ENCODE assay signal across 9 cellular contexts in the genomic region with DNA sequence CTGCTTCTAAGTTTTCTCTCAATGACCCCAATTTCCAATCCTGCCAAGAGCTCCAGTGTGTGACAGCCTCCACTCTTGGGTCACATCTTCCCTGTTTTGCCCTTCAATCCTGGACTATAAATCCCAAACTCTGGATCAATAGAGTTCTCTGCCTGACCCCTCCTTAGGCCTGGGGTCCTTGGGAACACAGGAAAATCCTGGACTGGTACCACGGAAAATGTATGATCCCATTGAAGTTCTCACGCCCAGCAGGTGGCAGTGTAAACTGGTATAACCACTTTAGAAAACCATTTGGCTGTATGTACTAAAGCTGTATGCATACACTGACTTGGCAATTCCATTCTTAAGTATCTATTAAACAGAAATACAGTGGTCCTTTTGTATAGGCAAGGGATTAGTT.
A peak's percentile ranks its signal among the peaks of the same experiment; 100 is the strongest.
DNase-seq lines count a peak whose midpoint lies in the region; ATAC-seq, FAIRE-seq and TF ChIP-seq lines count a peak whose summit lies in the region.
"Had no signal": no experiment of that assay in that cellular context is flagged by ENCODE, and none has a peak within 500 bp of the region (broad histone marks: within the 10 kb centered on the region; RNA-seq: fewer than 3 reads in every experiment).

No MANE protein-coding gene starts in this region.

- no peak overlapping the region for H3K4me2 ChIP-seq in OCI-LY3 (ENCODE audit: low read length)

- POLR2A ChIA-PET in AG04450 (lab: Yijun Ruan, JAX) = no interaction called here

- H3K9me3 ChIP-seq in AG04450 (ENCODE audit: control insufficient read depth, insufficient read depth, low read length) (no peaks in the 10 kb centered on the region), OCI-LY3 (ENCODE audit: insufficient read depth, low read length) (no peaks in the 10 kb centered on the region)

- FAIRE-seq in frontal cortex (lab: Jason Lieb, UNC) = no peak

- no peak for ATAC-seq in HG03378 (IDR thresholded peaks at IDR 0.05; ENCODE audit: unreplicated experiment)

- 0 out of 2 replicates have a peak, but pooled peaks have one; percentile 6 for TF ChIP-seq CTCF in AG04450 (IDR thresholded peaks at IDR 0.05; ENCODE audit: low read depth, low read length)
- TF ChIP-seq CTCF in GM10266 (IDR thresholded peaks at IDR 0.05; ENCODE audit: control insufficient read depth, insufficient read depth, low read depth, missing control alignments) = peak; percentile 37
- TF ChIP-seq CTCF in OCI-LY3 (IDR thresholded peaks at IDR 0.05; ENCODE audit: low read depth, low read length) = peak; percentile 76
- TF ChIP-seq CTCF in fibroblast of mammary gland (conservative IDR thresholded peaks at IDR 0.05; ENCODE audit: control insufficient read depth, insufficient read depth, low read depth, low read length) = peak; percentile 19

- no peaks in the 10 kb centered on the region for H3K79me2 ChIP-seq in OCI-LY3 (ENCODE audit: low read length)

- no peak overlapping the region for H3K9ac ChIP-seq in OCI-LY3 (ENCODE audit: low read length)

- H3K27me3 ChIP-seq in AG04450 (ENCODE audit: control insufficient read depth, insufficient read depth, low read length) (no peaks in the 10 kb centered on the region), OCI-LY3 (ENCODE audit: low read depth, low read length) (peaks cover 36% of the 10 kb centered on the region)

- no peak for DNase-seq in AG04450 (ENCODE audit: low read depth, low spot score)
- no peak for DNase-seq in GM10266 (ENCODE audit: extremely low spot score)
- DNase-seq in fibroblast of mammary gland (ENCODE audit: low read depth) = no peak
- no peak for DNase-seq in superior temporal gyrus (ENCODE audit: extremely low spot score)
- DNase-seq in frontal cortex (ENCODE audit: low spot score in 2 of 2) = no peak
- DNase-seq in midbrain (lab: John Stamatoyannopoulos, UW) = no peak
- DNase-seq: occipital lobe had no signal

- CTCF ChIA-PET in AG04450 (lab: Charles Lee) = interaction anchor here (0.7 to 1.9 kb wide), 4 partner anchors 14 to 338 kb away, joined by 3 to 7 read pairs (median 4); no protein-coding TSS in a partner anchor

- no peaks in the 10 kb centered on the region for H3K36me3 ChIP-seq in OCI-LY3 (replicated peaks; ENCODE audit: low read depth, low read length)

- H4K20me1 ChIP-seq in OCI-LY3 (ENCODE audit: insufficient read depth, low read length) = no peaks in the 10 kb centered on the region

- H3K27ac ChIP-seq in AG04450 (ENCODE audit: low read depth, low read length) (no peak overlapping the region), OCI-LY3 (ENCODE audit: low read length) (no peak overlapping the region)

- no peak overlapping the region for H3K4me3 ChIP-seq in AG04450 (ENCODE audit: low read depth, low read length)
- no peak overlapping the region for H3K4me3 ChIP-seq in OCI-LY3 (ENCODE audit: low read length)
- H3K4me3 ChIP-seq in fibroblast of mammary gland (ENCODE audit: control insufficient read depth, low read depth, low read length) = no peak overlapping the region

- no peak overlapping the region for H2AFZ ChIP-seq in OCI-LY3 (ENCODE audit: low read depth, low read length)

- no peaks in the 10 kb centered on the region for H3K4me1 ChIP-seq in OCI-LY3 (ENCODE audit: low read length)

Comparison
In these comparisons a context has a peak if more than half of its experiments do, and no peak if none do; other contexts are left out.
1. CTCF ChIP-seq: peak in every context shown above with its lines; median percentile 76 in OCI-LY3; 37 in GM10266; 19 in fibroblast of mammary gland; 6 in AG04450.